ENCODE assay signal across 27 cellular contexts in the genomic region with DNA sequence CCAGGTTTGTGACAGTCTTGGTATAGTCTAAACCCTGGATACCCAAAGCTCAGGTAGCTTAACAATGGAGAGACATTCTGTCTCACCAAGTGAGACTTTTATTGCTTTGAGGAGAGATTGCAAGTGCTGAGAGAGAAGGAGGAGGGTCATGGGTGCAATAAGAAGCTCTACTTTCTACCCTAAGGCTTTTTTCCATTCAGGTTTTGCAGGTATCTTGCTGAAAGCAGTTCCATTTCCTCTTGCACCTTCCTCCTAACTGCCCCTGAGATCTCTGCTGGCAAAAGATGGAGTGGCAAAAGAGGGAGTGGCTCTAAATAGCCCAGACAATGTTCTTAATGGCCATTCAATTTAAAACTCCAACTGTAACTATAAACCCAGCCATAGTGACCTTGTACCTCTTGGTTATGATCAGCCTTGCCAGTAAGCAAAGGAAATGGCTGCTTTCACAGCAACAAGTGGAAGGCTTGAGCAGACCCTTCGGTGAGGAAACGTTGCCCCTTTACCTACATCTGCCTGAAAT.
"Had no signal": no experiment of that assay in that cellular context is flagged by ENCODE, and none has a peak within 500 bp of the region (broad histone marks: within the 10 kb centered on the region; RNA-seq: fewer than 3 reads in every experiment).

No MANE protein-coding gene starts in this region.

- H3K9me3 Mint-ChIP-seq: activated CD4-positive, alpha-beta memory T cell treated with anti-CD3 and anti-CD28 coated beads for 36 hours; activated naive CD4-positive, alpha-beta T cell treated with anti-CD3 and anti-CD28 coated beads, Interleukin-2, amount 10 ng/mL, durations not matched to agents 7 days and 5 days; activated naive CD4-positive, alpha-beta T cell treated with anti-CD3 and anti-CD28 coated beads, Interleukin-2, amount 50 U/mL, for 72 hours; activated naive CD8-positive, alpha-beta T cell treated with anti-CD3 and anti-CD28 coated beads, Interleukin-2, amount 10 ng/mL, durations not matched to agents 7 days and 5 days; effector memory CD8-positive, alpha-beta T cell; T-cell had no signal

- H3K27ac Mint-ChIP-seq: activated CD4-positive, alpha-beta memory T cell treated with anti-CD3 and anti-CD28 coated beads for 36 hours; activated CD4-positive, alpha-beta T cell treated with anti-CD3 and anti-CD28 coated beads for 36 hours; activated CD4-positive, alpha-beta T cell treated with anti-CD3 and anti-CD28 coated beads, Interleukin-2, amount 10 ng/mL, durations not matched to agents 24 days and 14 days; activated CD8-positive, alpha-beta memory T cell treated with anti-CD3 and anti-CD28 coated beads, Interleukin-2, amount 10 ng/mL, durations not matched to agents 7 days and 5 days; activated CD8-positive, alpha-beta T cell treated with anti-CD3 and anti-CD28 coated beads, Interleukin-2, amount 10 ng/mL, durations not matched to agents 7 days and 5 days; activated naive CD4-positive, alpha-beta T cell treated with anti-CD3 and anti-CD28 coated beads, Interleukin-2, amount 10 ng/mL, durations not matched to agents 7 days and 5 days; activated naive CD4-positive, alpha-beta T cell treated with anti-CD3 and anti-CD28 coated beads, Interleukin-2, amount 50 U/mL, for 72 hours; activated naive CD8-positive, alpha-beta T cell treated with anti-CD3 and anti-CD28 coated beads, Interleukin-2, amount 10 ng/mL, durations not matched to agents 7 days and 5 days; effector memory CD8-positive, alpha-beta T cell; T-cell; T-helper 1 cell treated with Interleukin-12 subunit alpha and Interleukin-12 subunit beta and Interleukin-4 antibody, amounts not matched to agents 30 μg/mL and 1 μg/mL, for 36 hours had no signal

- H3K27ac ChIP-seq: brain microvascular endothelial cell had no signal

- H3K4me3 Mint-ChIP-seq: activated CD4-positive, alpha-beta memory T cell treated with anti-CD3 and anti-CD28 coated beads for 36 hours; activated CD4-positive, alpha-beta T cell treated with anti-CD3 and anti-CD28 coated beads for 36 hours; activated CD4-positive, alpha-beta T cell treated with anti-CD3 and anti-CD28 coated beads, Interleukin-2, amount 10 ng/mL, durations not matched to agents 24 days and 14 days; activated CD8-positive, alpha-beta memory T cell treated with anti-CD3 and anti-CD28 coated beads, Interleukin-2, amount 10 ng/mL, durations not matched to agents 7 days and 5 days; activated CD8-positive, alpha-beta T cell treated with anti-CD3 and anti-CD28 coated beads, Interleukin-2, amount 10 ng/mL, durations not matched to agents 7 days and 5 days; activated naive CD4-positive, alpha-beta T cell treated with anti-CD3 and anti-CD28 coated beads, Interleukin-2, amount 10 ng/mL, durations not matched to agents 7 days and 5 days; activated naive CD8-positive, alpha-beta T cell treated with anti-CD3 and anti-CD28 coated beads, Interleukin-2, amount 10 ng/mL, durations not matched to agents 7 days and 5 days; effector memory CD8-positive, alpha-beta T cell; T-cell; T-helper 1 cell treated with Interleukin-12 subunit alpha and Interleukin-12 subunit beta and Interleukin-4 antibody, amounts not matched to agents 30 μg/mL and 1 μg/mL, for 36 hours had no signal

- H3K36me3 Mint-ChIP-seq: activated CD4-positive, alpha-beta memory T cell treated with anti-CD3 and anti-CD28 coated beads for 36 hours; activated CD8-positive, alpha-beta memory T cell treated with anti-CD3 and anti-CD28 coated beads, Interleukin-2, amount 10 ng/mL, durations not matched to agents 7 days and 5 days; activated naive CD4-positive, alpha-beta T cell treated with anti-CD3 and anti-CD28 coated beads, Interleukin-2, amount 10 ng/mL, durations not matched to agents 7 days and 5 days; activated naive CD4-positive, alpha-beta T cell treated with anti-CD3 and anti-CD28 coated beads, Interleukin-2, amount 50 U/mL, for 72 hours; activated naive CD8-positive, alpha-beta T cell treated with anti-CD3 and anti-CD28 coated beads, Interleukin-2, amount 10 ng/mL, durations not matched to agents 7 days and 5 days; T-cell had no signal

- H3K4me1 Mint-ChIP-seq: activated CD4-positive, alpha-beta T cell treated with anti-CD3 and anti-CD28 coated beads for 36 hours; activated CD4-positive, alpha-beta T cell treated with anti-CD3 and anti-CD28 coated beads, Interleukin-2, amount 10 ng/mL, durations not matched to agents 24 days and 14 days; activated CD8-positive, alpha-beta memory T cell treated with anti-CD3 and anti-CD28 coated beads, Interleukin-2, amount 10 ng/mL, durations not matched to agents 7 days and 5 days; activated naive CD4-positive, alpha-beta T cell treated with anti-CD3 and anti-CD28 coated beads, Interleukin-2, amount 10 ng/mL, durations not matched to agents 7 days and 5 days; activated naive CD8-positive, alpha-beta T cell treated with anti-CD3 and anti-CD28 coated beads, Interleukin-2, amount 10 ng/mL, durations not matched to agents 7 days and 5 days; T-cell had no signal

- DNase-seq: activated CD4-positive, alpha-beta memory T cell treated with anti-CD3 and anti-CD28 coated beads for 36 hours; activated CD4-positive, alpha-beta T cell treated with anti-CD3 and anti-CD28 coated beads for 36 hours; activated CD4-positive, alpha-beta T cell treated with anti-CD3 and anti-CD28 coated beads, Interleukin-2, amount 10 ng/mL, durations not matched to agents 24 days and 14 days; activated CD4-positive, CD25-positive, alpha-beta regulatory T cell; activated CD4-positive, CD25-positive, alpha-beta regulatory T cell treated with anti-CD3 and anti-CD28 coated beads, Interleukin-2, amount 50 U/mL, for 72 hours; activated CD8-positive, alpha-beta memory T cell treated with anti-CD3 and anti-CD28 coated beads, Interleukin-2, amount 10 ng/mL, durations not matched to agents 7 days and 5 days; activated CD8-positive, alpha-beta memory T cell treated with anti-CD3 and anti-CD28 coated beads, Interleukin-2, amount 50 U/mL, for 4 hours; activated CD8-positive, alpha-beta T cell treated with anti-CD3 and anti-CD28 coated beads, Interleukin-2, amount 10 ng/mL, durations not matched to agents 7 days and 5 days; activated gamma-delta T cell; activated naive CD4-positive, alpha-beta T cell; activated naive CD4-positive, alpha-beta T cell treated with anti-CD3 and anti-CD28 coated beads, Interleukin-2, amount 10 ng/mL, durations not matched to agents 7 days and 5 days; activated naive CD8-positive, alpha-beta T cell treated with anti-CD3 and anti-CD28 coated beads, Interleukin-2, amount 10 ng/mL, durations not matched to agents 7 days and 5 days; activated T-cell treated with anti-CD3 and anti-CD28 coated beads, Interleukin-2, amount 50 U/mL, for 1 hour; activated T-cell treated with anti-CD3 and anti-CD28 coated beads, Interleukin-2, amount 50 U/mL, for 48 hours; caudate nucleus; cortex of kidney; dermis blood vessel endothelial cell; effector CD4-positive, alpha-beta T cell; effector memory CD8-positive, alpha-beta T cell; foreskin fibroblast; head of caudate nucleus; SW 1271; T-cell; T-helper 9 cell had no signal

- H3K27me3 Mint-ChIP-seq: activated CD4-positive, alpha-beta memory T cell treated with anti-CD3 and anti-CD28 coated beads for 36 hours; activated naive CD4-positive, alpha-beta T cell treated with anti-CD3 and anti-CD28 coated beads, Interleukin-2, amount 10 ng/mL, durations not matched to agents 7 days and 5 days; effector memory CD8-positive, alpha-beta T cell had no signal

- ATAC-seq: activated CD4-positive, alpha-beta T cell treated with anti-CD3 and anti-CD28 coated beads for 36 hours; activated CD8-positive, alpha-beta memory T cell treated with anti-CD3 and anti-CD28 coated beads, Interleukin-2, amount 10 ng/mL, durations not matched to agents 7 days and 5 days; activated CD8-positive, alpha-beta T cell treated with anti-CD3 and anti-CD28 coated beads, Interleukin-2, amount 10 ng/mL, durations not matched to agents 7 days and 5 days; activated naive CD4-positive, alpha-beta T cell treated with anti-CD3 and anti-CD28 coated beads, Interleukin-2, amount 50 U/mL, for 72 hours; effector memory CD8-positive, alpha-beta T cell; T-cell had no signal

- H3K36me3 ChIP-seq: brain microvascular endothelial cell had no signal

- H3K27me3 ChIP-seq: brain microvascular endothelial cell had no signal
